24 cellular contexts compared by ENCODE assay signal in genomic region chr6:5282191-5282623, GRCh38. TPM values are rescaled to one million over a fixed set of nuclear protein-coding genes. Genes with fewer than 3 reads are reported as not detected.
DNase-seq lines count a peak whose midpoint lies in the region; ATAC-seq and TF ChIP-seq lines count a peak whose summit lies in the region.
"Had no signal": no experiment of that assay in that cellular context is flagged by ENCODE, and none has a peak within 500 bp of the region (broad histone marks: within the 10 kb centered on the region; RNA-seq: fewer than 3 reads in every experiment).

No MANE protein-coding gene starts in this region.

- no peak for TF ChIP-seq CTCF in HL-60 (IDR thresholded peaks at IDR 0.05; ENCODE audit: insufficient read depth, low read length)
- no peak for TF ChIP-seq CTCF in endothelial cell (IDR thresholded peaks at IDR 0.05; ENCODE audit: unreplicated experiment)

- H3K4me3 ChIP-seq in HL-60 (replicated peaks; ENCODE audit: insufficient read depth, low read length) = no peak overlapping the region
- H3K4me3 ChIP-seq: gastrocnemius medialis, hepatocyte, thyroid gland had no signal

- peak overlapping the region; percentile 28 for H3K27ac Mint-ChIP-seq in activated CD4-positive, alpha-beta memory T cell treated with anti-CD3 and anti-CD28 coated beads, Interleukin-2, amount 10 ng/mL, durations not matched to agents 7 days and 5 days
- no peak overlapping the region for H3K27ac Mint-ChIP-seq in endothelial cell (ENCODE audit: unreplicated experiment)
- H3K27ac Mint-ChIP-seq: activated B cell treated with CpG ODN at 0.5 μM for 24 hours had no signal

- DNase-seq in GF-D8 (lab: John Stamatoyannopoulos, UW) (peak; percentile 45), HL-60 (ENCODE audit: low read depth in 1 of 2, low spot score in 1 of 2) (peak in 1 of 2 experiments; percentile 76), myocyte (ENCODE audit: low read depth) (peak; percentile 48), endothelial cell (ENCODE audit: low spot score) (no peak)
- DNase-seq in activated CD4-positive, alpha-beta memory T cell treated with anti-CD3 and anti-CD28 coated beads, Interleukin-2, amount 10 ng/mL, durations not matched to agents 7 days and 5 days = no peak
- DNase-seq: activated B cell treated with CpG ODN at 0.5 μM for 24 hours; activated CD4-positive, alpha-beta T cell treated with anti-CD3 and anti-CD28 coated beads, Interleukin-2, amount 50 U/mL, for 48 hours; activated naive CD4-positive, alpha-beta T cell treated with anti-CD3 and anti-CD28 coated beads, Interleukin-2, amount 50 U/mL, for 16 hours; amniotic stem cell; C1 segment of cervical spinal cord; COR-L47; gastrocnemius medialis; mammary epithelial cell; NCI-H1048; NCI-H1694; retina; stimulated activated CD4-positive, alpha-beta T cell treated with anti-CD3 and anti-CD28 coated beads, Interleukin-1b, Interleukin-23, amount 100 ng/mL, for 48 hours; thyroid gland had no signal

- H3K27me3 ChIP-seq in HL-60 (ENCODE audit: insufficient read depth, poor library complexity, severe bottlenecking) = no peaks in the 10 kb centered on the region
- H3K27me3 ChIP-seq: gastrocnemius medialis, hepatocyte, thyroid gland had no signal

- H3K27ac ChIP-seq in HL-60 (replicated peaks) = peak overlapping the region; percentile 74
- H3K27ac ChIP-seq: gastrocnemius medialis, hepatocyte, parathyroid adenoma, thyroid gland had no signal

- no peaks in the 10 kb centered on the region for H3K9me3 Mint-ChIP-seq in activated CD4-positive, alpha-beta memory T cell treated with anti-CD3 and anti-CD28 coated beads, Interleukin-2, amount 10 ng/mL, durations not matched to agents 7 days and 5 days
- no peaks in the 10 kb centered on the region for H3K9me3 Mint-ChIP-seq in endothelial cell (ENCODE audit: unreplicated experiment)
- H3K9me3 Mint-ChIP-seq: activated B cell treated with CpG ODN at 0.5 μM for 24 hours, IgD-negative memory B cell, neural crest cell had no signal

- H3K4me1 Mint-ChIP-seq in activated CD4-positive, alpha-beta memory T cell treated with anti-CD3 and anti-CD28 coated beads, Interleukin-2, amount 10 ng/mL, durations not matched to agents 7 days and 5 days = peaks cover 69% of the 10 kb centered on the region
- H3K4me1 Mint-ChIP-seq in endothelial cell (ENCODE audit: unreplicated experiment) = peaks cover 8% of the 10 kb centered on the region

- no peak overlapping the region for H3K4me3 Mint-ChIP-seq in activated CD4-positive, alpha-beta memory T cell treated with anti-CD3 and anti-CD28 coated beads, Interleukin-2, amount 10 ng/mL, durations not matched to agents 7 days and 5 days
- no peak overlapping the region for H3K4me3 Mint-ChIP-seq in endothelial cell (ENCODE audit: unreplicated experiment)
- H3K4me3 Mint-ChIP-seq: activated B cell treated with CpG ODN at 0.5 μM for 24 hours, neural crest cell had no signal

- no peaks in the 10 kb centered on the region for H3K27me3 Mint-ChIP-seq in activated CD4-positive, alpha-beta memory T cell treated with anti-CD3 and anti-CD28 coated beads, Interleukin-2, amount 10 ng/mL, durations not matched to agents 7 days and 5 days
- H3K27me3 Mint-ChIP-seq in endothelial cell (ENCODE audit: unreplicated experiment) = peaks cover 3% of the 10 kb centered on the region
- H3K27me3 Mint-ChIP-seq: activated B cell treated with CpG ODN at 0.5 μM for 24 hours, IgD-negative memory B cell had no signal

- POLR2A ChIA-PET in activated CD4-positive, alpha-beta memory T cell treated with anti-CD3 and anti-CD28 coated beads, Interleukin-2, amount 10 ng/mL, durations not matched to agents 7 days and 5 days (lab: Charles Lee) = no interaction called here

- ATAC-seq in GM21619 (IDR thresholded peaks at IDR 0.05; ENCODE audit: unreplicated experiment) = no peak
- no peak for ATAC-seq in GM21515 (IDR thresholded peaks at IDR 0.05; ENCODE audit: unreplicated experiment)
- ATAC-seq: gastrocnemius medialis had no signal

- CTCF ChIA-PET in activated CD4-positive, alpha-beta memory T cell treated with anti-CD3 and anti-CD28 coated beads, Interleukin-2, amount 10 ng/mL, durations not matched to agents 7 days and 5 days (lab: Charles Lee) = interaction anchor here (2.8 kb wide), 1 partner anchor 20 kb away, joined by 10 read pairs; no protein-coding TSS in a partner anchor

- H3K36me3 Mint-ChIP-seq in activated CD4-positive, alpha-beta memory T cell treated with anti-CD3 and anti-CD28 coated beads, Interleukin-2, amount 10 ng/mL, durations not matched to agents 7 days and 5 days (ENCODE audit: low read depth) = peaks cover 14% of the 10 kb centered on the region
- H3K36me3 Mint-ChIP-seq in endothelial cell (ENCODE audit: low read depth, unreplicated experiment) = no peaks in the 10 kb centered on the region

RNA-seq across cellular contexts. Expression of gene FARS2, which starts 20.9 kb away (rescaled TPM):
- 10 to 100 TPM; 17.6 to 18.7 TPM for total RNA-seq in activated CD4-positive, alpha-beta memory T cell treated with anti-CD3 and anti-CD28 coated beads, Interleukin-2, amount 10 ng/mL, durations not matched to agents 7 days and 5 days
- total RNA-seq in myocyte = 7.3 and 10.1 TPM in 2 replicates
- polyA plus RNA-seq in myocyte (2012) = 13.3 TPM
- total RNA-seq in endothelial cell (ENCODE audit: unreplicated experiment) = 17.8 TPM

RNA-seq across cellular contexts. Expression of gene LYRM4, which starts 21.5 kb away (rescaled TPM):
- total RNA-seq in activated CD4-positive, alpha-beta memory T cell treated with anti-CD3 and anti-CD28 coated beads, Interleukin-2, amount 10 ng/mL, durations not matched to agents 7 days and 5 days = 10 to 100 TPM; 21.2 to 22.7 TPM
- 16.4 and 20.9 TPM in 2 replicates for total RNA-seq in myocyte
- 28.1 TPM for polyA plus RNA-seq in myocyte (2012)
- total RNA-seq in endothelial cell (ENCODE audit: unreplicated experiment) = 39.0 TPM

Comparison
In these comparisons a context has a peak if more than half of its experiments do, and no peak if none do; other contexts are left out.
1. DNase-seq: peak in GF-D8 (single experiment) and myocyte (single experiment); none in activated CD4-positive, alpha-beta memory T cell treated with anti-CD3 and anti-CD28 coated beads, Interleukin-2, amount 10 ng/mL, durations not matched to agents 7 days and 5 days (single experiment) and endothelial cell (single experiment).